Comparison of ENCODE assay signal across 21 cellular contexts in the genomic region with DNA sequence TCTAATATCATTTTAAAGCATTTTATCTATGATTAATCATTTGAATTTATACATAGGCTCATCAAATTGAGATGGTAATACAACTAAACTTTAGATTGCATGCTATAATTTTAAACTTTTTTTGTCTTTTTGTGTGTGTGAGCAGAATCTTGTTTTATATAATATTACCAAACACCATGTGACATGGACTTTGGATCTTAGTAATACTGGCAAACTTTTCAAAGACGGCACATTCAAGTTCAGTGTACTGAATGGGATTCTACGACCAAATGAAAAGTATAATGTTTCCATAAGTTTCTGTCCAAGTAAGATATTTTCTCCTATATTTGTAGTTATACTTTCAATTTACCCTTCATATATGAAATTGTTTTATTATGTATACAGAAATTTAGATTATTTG.
DNase-seq lines count a peak whose midpoint lies in the region; ATAC-seq, FAIRE-seq and TF ChIP-seq lines count a peak whose summit lies in the region.
"Had no signal": no experiment of that assay in that cellular context is flagged by ENCODE, and none has a peak within 500 bp of the region (broad histone marks: within the 10 kb centered on the region; RNA-seq: fewer than 3 reads in every experiment).

No MANE protein-coding gene starts in this region.

- intact Hi-C loops in CD8-positive, alpha-beta T cell (cut with DNase I, micrococcal nuclease) = no loop called here

- H3K4me1 ChIP-seq in CD8-positive, alpha-beta T cell (ENCODE audit: insufficient read depth, low read length) = no peaks in the 10 kb centered on the region
- H3K4me1 ChIP-seq: BE2C, BLaER1, Caco-2 had no signal

- peak; percentile 80 for FAIRE-seq in colon (lab: Jason Lieb, UNC)
- peak; percentile 79 for FAIRE-seq in frontal cortex (lab: Jason Lieb, UNC)
- FAIRE-seq: D721Med, GM12891, GM19239 had no signal

- H3K4me1 Mint-ChIP-seq in CD8-positive, alpha-beta T cell (ENCODE audit: low read depth) = no peaks in the 10 kb centered on the region
- H3K4me1 Mint-ChIP-seq: CD14-positive monocyte; CD4-positive, alpha-beta memory T cell; CD4-positive, CD25-positive, alpha-beta regulatory T cell had no signal

- peak; percentile 57 for ATAC-seq in left lobe of liver
- ATAC-seq in HG03196 (IDR thresholded peaks at IDR 0.05; ENCODE audit: unreplicated experiment) = no peak
- no peak for ATAC-seq in CD8-positive, alpha-beta T cell

- no peak for TF ChIP-seq CTCF in CD8-positive, alpha-beta T cell (IDR thresholded peaks at IDR 0.05)

- DNase-seq in frontal cortex (ENCODE audit: low spot score in 2 of 2) (no peak), left lobe of liver (ENCODE audit: low spot score) (no peak), NK-92 (lab: John Stamatoyannopoulos, UW; ENCODE audit: unreplicated experiment) (no peak)
- no peak for DNase-seq in CD8-positive, alpha-beta T cell
- DNase-seq: 8988T; ACHN; BE2C; C1 segment of cervical spinal cord; Caco-2; Calu3; CD4-positive, alpha-beta memory T cell; CD4-positive, CD25-positive, alpha-beta regulatory T cell; DMS79 treated with DMSO at 0.1 percent for 48 hours; GF-D8 had no signal

- CTCF ChIA-PET in CD8-positive, alpha-beta T cell (lab: Charles Lee) = no interaction called here

- H3K27me3 ChIP-seq in CD8-positive, alpha-beta T cell (ENCODE audit: insufficient read depth, low read length) = no peaks in the 10 kb centered on the region
- H3K27me3 ChIP-seq: BE2C had no signal

- no peaks in the 10 kb centered on the region for H3K27me3 Mint-ChIP-seq in CD8-positive, alpha-beta T cell (ENCODE audit: low read depth)
- H3K27me3 Mint-ChIP-seq: CD4-positive, alpha-beta memory T cell; CD4-positive, CD25-positive, alpha-beta regulatory T cell had no signal

- no peaks in the 10 kb centered on the region for H3K36me3 ChIP-seq in CD8-positive, alpha-beta T cell (ENCODE audit: insufficient read depth, low read length)
- H3K36me3 ChIP-seq: BE2C, BLaER1 had no signal

- POLR2A ChIA-PET in CD8-positive, alpha-beta T cell (lab: Charles Lee) = no interaction called here

- no peaks in the 10 kb centered on the region for H3K36me3 Mint-ChIP-seq in CD8-positive, alpha-beta T cell
- H3K36me3 Mint-ChIP-seq: CD14-positive monocyte; CD4-positive, alpha-beta memory T cell; CD4-positive, CD25-positive, alpha-beta regulatory T cell had no signal

- H3K27ac ChIP-seq in CD8-positive, alpha-beta T cell (ENCODE audit: low read depth, low read length) = no peak overlapping the region
- H3K27ac ChIP-seq: BLaER1 had no signal

- H3K4me3 Mint-ChIP-seq in CD8-positive, alpha-beta T cell = no peak overlapping the region
- H3K4me3 Mint-ChIP-seq: CD14-positive monocyte; CD4-positive, alpha-beta memory T cell; CD4-positive, CD25-positive, alpha-beta regulatory T cell had no signal

- H3K9me3 ChIP-seq in CD8-positive, alpha-beta T cell (ENCODE audit: low read length) = no peaks in the 10 kb centered on the region
- H3K9me3 ChIP-seq: BE2C, BLaER1, Caco-2 had no signal

- H3K4me3 ChIP-seq in CD8-positive, alpha-beta T cell (ENCODE audit: low read depth, low read length) = no peak overlapping the region
- H3K4me3 ChIP-seq: BLaER1 had no signal

- peaks cover 3% of the 10 kb centered on the region for H3K9me3 Mint-ChIP-seq in CD8-positive, alpha-beta T cell
- H3K9me3 Mint-ChIP-seq: CD14-positive monocyte had no signal

- H3K27ac Mint-ChIP-seq in CD8-positive, alpha-beta T cell = no peak overlapping the region
- H3K27ac Mint-ChIP-seq: CD14-positive monocyte; CD4-positive, alpha-beta memory T cell; CD4-positive, CD25-positive, alpha-beta regulatory T cell had no signal
